In the genomic region with DNA sequence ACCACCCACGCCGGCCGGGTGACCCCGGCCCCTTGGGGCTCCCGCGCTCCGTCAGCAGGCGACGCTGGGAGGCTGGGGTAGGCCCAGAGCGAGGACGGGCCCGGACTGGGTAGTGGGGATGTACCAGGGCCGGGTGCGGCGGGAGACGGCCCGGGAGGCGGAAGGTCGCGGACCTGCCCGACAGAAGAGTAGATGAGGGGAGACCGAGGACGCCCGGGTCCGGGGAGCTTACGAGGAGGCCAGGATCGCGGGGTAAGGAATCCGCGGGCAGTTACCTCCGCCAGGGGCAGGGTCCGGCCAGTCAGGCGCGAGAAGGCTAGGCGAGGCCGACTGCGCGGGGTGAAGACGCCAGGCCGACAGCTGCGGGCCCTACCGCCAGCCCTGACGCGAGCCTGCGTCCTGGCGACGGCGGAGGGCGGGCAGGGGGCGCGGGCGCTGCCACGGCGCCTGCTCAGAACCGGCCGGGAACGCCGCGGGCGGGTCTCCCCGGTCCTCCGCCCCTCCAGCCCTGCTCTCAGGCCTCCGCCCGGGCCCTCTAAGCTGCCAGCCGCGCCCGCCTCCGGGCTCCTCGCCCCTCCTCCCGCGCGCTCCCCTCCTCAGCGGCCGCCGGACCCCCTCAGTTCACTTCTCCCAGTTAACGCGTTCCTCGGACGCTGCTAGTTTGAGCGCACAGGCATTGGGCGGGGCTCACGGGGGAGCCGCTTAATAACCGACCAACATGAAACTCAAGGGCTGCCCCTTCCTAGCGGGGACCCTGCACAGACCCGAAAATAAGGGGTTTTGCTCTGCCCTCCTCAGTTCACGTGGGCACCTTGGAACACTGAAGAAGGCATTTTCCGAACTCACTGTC, we compare ENCODE assay signal across 8 cellular contexts. TPM values are rescaled to one million over a fixed set of nuclear protein-coding genes. Genes with fewer than 3 reads are reported as not detected.
DNase-seq lines count a peak whose midpoint lies in the region; ATAC-seq and TF ChIP-seq lines count a peak whose summit lies in the region.

A gene (minus strand): TSS at position 407 of the 850 bp plus-strand sequence. CDS start 1,678 bp downstream, outside the sequence.

- H3K4me3 ChIP-seq in GM12864 (ENCODE audit: low read depth, low read length) = peak within 1 kb of the TSS; percentile 89
- peak within 1 kb of the TSS; percentile 78 for H3K4me3 ChIP-seq in right atrium auricular region
- peak within 1 kb of the TSS; percentile 73 for H3K4me3 ChIP-seq in aorta (ENCODE audit: low read length in 2 of 2)

- no peak for TF ChIP-seq CTCF in GM12864 (IDR thresholded peaks at IDR 0.05; ENCODE audit: low read depth, low read length, missing control alignments)
- TF ChIP-seq CTCF in HFFc6 (IDR thresholded peaks at IDR 0.05) = peak; percentile 46
- peak in 1 of 2 donors; percentile 35 for TF ChIP-seq CTCF in right atrium auricular region (IDR thresholded peaks at IDR 0.05)

- H3K27me3 ChIP-seq in right atrium auricular region = no peaks in the 10 kb centered on the region
- no peaks in the 10 kb centered on the region for H3K27me3 ChIP-seq in aorta (ENCODE audit: control insufficient read depth in 1 of 2, insufficient read depth in 2 of 2, low read length in 1 of 2)

- peaks cover 2% of the 10 kb centered on the region; the same call in 1 of the 2 replicates for H3K9me3 Mint-ChIP-seq in HFFc6

- H3K27ac Mint-ChIP-seq in HFFc6 = peak within 1 kb of the TSS; percentile 89

- no peak for DNase-seq in GM12864 (ENCODE audit: low read depth)
- peak; percentile 42 for DNase-seq in HFFc6
- peak; percentile 83 for DNase-seq in NCI-H1092 treated with DMSO at 0.1 percent for 48 hours (lab: John Stamatoyannopoulos, UW)
- DNase-seq in T-helper 1 cell = peak; percentile 17 to 60 (median 27)
- peak; percentile 69 for DNase-seq in right atrium auricular region (ENCODE audit: low spot score)
- DNase-seq in putamen (ENCODE audit: low spot score) = peak; percentile 84
- peak; percentile 86 to 93 for DNase-seq in aorta

- H3K36me3 ChIP-seq in right atrium auricular region (peaks cover 3% of the 10 kb centered on the region), aorta (ENCODE audit: control insufficient read depth in 1 of 2, insufficient read depth in 2 of 2, low read length in 1 of 2) (no peaks in the 10 kb centered on the region)

- 0% methylated on average over 48 to 88 of the region's 88 CpGs for WGBS in aorta, 2 donors

- peaks cover 20% of the 10 kb centered on the region for H3K4me1 Mint-ChIP-seq in HFFc6 (ENCODE audit: low read depth)

- intact Hi-C loops in aorta (cut with DNase I) = loop anchor here in 1 of 2 donors (5.0 kb wide), 1 partner anchor 123 kb away; a partner anchor contains a TSS

- no peaks in the 10 kb centered on the region; the same call in 1 of the 2 replicates for H3K27me3 Mint-ChIP-seq in HFFc6 (ENCODE audit: insufficient read depth)

- peak; percentile 97 for ATAC-seq in aorta (ENCODE audit: low FRiP score)

- H3K27ac ChIP-seq in angular gyrus (ENCODE audit: low read depth, low read length) = peak within 1 kb of the TSS; percentile 42
- peak within 1 kb of the TSS; percentile 96 for H3K27ac ChIP-seq in right atrium auricular region
- H3K27ac ChIP-seq in aorta (ENCODE audit: low read depth in 1 of 2, low read length in 2 of 2) = peak within 1 kb of the TSS; percentile 36 to 86

- H3K4me1 ChIP-seq in right atrium auricular region (peaks cover 0 to 23% of the 10 kb centered on the region in 2 donors), aorta (ENCODE audit: control insufficient read depth in 1 of 2, insufficient read depth in 2 of 2, low read length in 2 of 2) (peaks cover 0 to 2% of the 10 kb centered on the region in 2 donors)

- peak within 1 kb of the TSS; percentile 89 for H3K4me3 Mint-ChIP-seq in HFFc6

- H3K9me3 ChIP-seq in right atrium auricular region (no peaks in the 10 kb centered on the region), aorta (ENCODE audit: control insufficient read depth, low read length) (no peaks in the 10 kb centered on the region)

- peaks cover 3% of the 10 kb centered on the region; the same call in 1 of the 2 replicates for H3K36me3 Mint-ChIP-seq in HFFc6 (ENCODE audit: low read depth)

RNA-seq across cellular contexts. Expression of the gene that starts here (rescaled TPM):
- 10 to 100 TPM; 10.3 to 12.7 (median 11.6) TPM for total RNA-seq in HFFc6 (2021; fragmentation: NEBNext Ultra II Directional; extraction: Animal tissue kit (Norgen Biotek cat#: 25700))
- total RNA-seq in right atrium auricular region (10 to 100 TPM in 1 of 2 donors, 1 to 10 TPM in 1; 9.0 to 22.5 TPM), aorta (10 to 100 TPM; 23.5 to 35.6 TPM)
- 1 to 10 TPM; 6.4 to 7.8 TPM for polyA plus RNA-seq in aorta

Comparison
In these comparisons a context has a peak if more than half of its experiments do, and no peak if none do; other contexts are left out.
1. H3K27ac ChIP-seq: peak in every context shown above with its lines; median percentile 96 in right atrium auricular region; 61 in aorta; 42 in angular gyrus.